ENCODE assay signal across 23 cellular contexts in genomic region chrX:103066606-103067005, GRCh38. TPM values are rescaled to one million over a fixed set of nuclear protein-coding genes. Genes with fewer than 3 reads are reported as not detected.
A peak's percentile ranks its signal among the peaks of the same experiment; 100 is the strongest.
DNase-seq lines count a peak whose midpoint lies in the region; ATAC-seq, FAIRE-seq and TF ChIP-seq lines count a peak whose summit lies in the region.
"Had no signal": no experiment of that assay in that cellular context is flagged by ENCODE, and none has a peak within 500 bp of the region (broad histone marks: within the 10 kb centered on the region; RNA-seq: fewer than 3 reads in every experiment).

No MANE protein-coding gene starts in this region.

- TF ChIP-seq RAD21 in SK-N-SH (IDR thresholded peaks at IDR 0.05; ENCODE audit: low read length), result no peak

- WGBS in SK-N-SH (ENCODE audit: low lambda C conversion rate), result 9% methylated on average over 1 of the region's 1 CpG

- POLR2A ChIA-PET in SK-N-SH (lab: Yijun Ruan, JAX), result no interaction called here
- POLR2A ChIA-PET in PC-3 (lab: Charles Lee; ENCODE audit: unreplicated experiment), result no interaction called here

- H3K9me3 ChIP-seq in SK-N-SH (no peaks in the 10 kb centered on the region), PC-3 (ENCODE audit: low read length) (no peaks in the 10 kb centered on the region)
- H3K9me3 ChIP-seq: Caco-2, MG63 had no signal

- H3K4me2 ChIP-seq in SK-N-SH (no peak overlapping the region), PC-3 (ENCODE audit: low read length) (no peak overlapping the region)

- no peak for ATAC-seq in SK-N-SH treated with all-trans-retinoic acid at 6 μM for 48 hours
- no peak for ATAC-seq in PC-3
- ATAC-seq in HG03045 (IDR thresholded peaks at IDR 0.05; ENCODE audit: unreplicated experiment), result no peak
- no peak for ATAC-seq in HG03025 (IDR thresholded peaks at IDR 0.05; ENCODE audit: low FRiP score, unreplicated experiment)

- intact Hi-C loops in PC-3 (cut with micrococcal nuclease), result no loop called here

- H2AFZ ChIP-seq in SK-N-SH (ENCODE audit: low read depth) (no peak overlapping the region), PC-3 (ENCODE audit: low read length) (no peak overlapping the region)

- H3K27ac ChIP-seq in SK-N-SH (ENCODE audit: low read depth in 2 of 2, low read length in 1 of 2) (no peak overlapping the region), PC-3 (ENCODE audit: low read length) (no peak overlapping the region)
- H3K27ac ChIP-seq: 22Rv1, HL-60 had no signal

- BruUV-seq in PC-3 (replicated peaks; lab: Mats Ljungman, UMichigan), result no TSS peak

- H3K9me2 ChIP-seq in SK-N-SH (no peaks in the 10 kb centered on the region), PC-3 (replicated peaks; ENCODE audit: low read length) (no peaks in the 10 kb centered on the region)

- H3K9ac ChIP-seq in SK-N-SH (no peak overlapping the region), PC-3 (ENCODE audit: low read length) (no peak overlapping the region)

- H4K20me1 ChIP-seq in SK-N-SH (ENCODE audit: insufficient read depth), result no peaks in the 10 kb centered on the region
- no peaks in the 10 kb centered on the region for H4K20me1 ChIP-seq in PC-3 (ENCODE audit: low read length)

- CTCF ChIA-PET in SK-N-SH (lab: Yijun Ruan, JAX) (no interaction called here), PC-3 (lab: Charles Lee) (no interaction called here)

- DNase-seq in SK-N-SH, result no peak
- DNase-seq in PC-3, result peak; percentile 45
- DNase-seq in retinal pigment epithelial cell (ENCODE audit: low read depth), result peak; percentile 22
- DNase-seq in AG08395 (ENCODE audit: low spot score), result no peak
- DNase-seq: Caco-2, DMS53, KG1, MG63, NCI-H1105, NCI-H187, NCI-H510A, NCI-H82, SIG-M5 had no signal

- H3K4me3 ChIP-seq in SK-N-SH (ENCODE audit: low read depth in 2 of 2, low read length in 1 of 2) (no peak overlapping the region), PC-3 (ENCODE audit: low read length) (no peak overlapping the region), retinal pigment epithelial cell (ENCODE audit: low read length) (no peak overlapping the region)
- H3K4me3 ChIP-seq: MG63 had no signal

- no peaks in the 10 kb centered on the region for H3K79me2 ChIP-seq in SK-N-SH (ENCODE audit: insufficient read depth)
- H3K79me2 ChIP-seq in PC-3 (ENCODE audit: low read length), result no peaks in the 10 kb centered on the region

- FAIRE-seq in colon (lab: Jason Lieb, UNC), result peak; percentile 28
- FAIRE-seq: G401.6, GM12891, RCC 7860 had no signal

- no peaks in the 10 kb centered on the region for H3K36me3 ChIP-seq in SK-N-SH (replicated peaks in 1 of 2; ENCODE audit: control insufficient read depth in 1 of 2, insufficient read depth in 2 of 2, low read length in 1 of 2)
- no peaks in the 10 kb centered on the region for H3K36me3 ChIP-seq in PC-3 (ENCODE audit: low read depth, low read length)
- H3K36me3 ChIP-seq: MG63 had no signal

- peaks cover 0 to 3% of the 10 kb centered on the region in 2 experiments; a peak in 1 of 4 replicates for H3K4me1 ChIP-seq in SK-N-SH (ENCODE audit: control insufficient read depth in 1 of 2, insufficient read depth in 2 of 2, low read depth in 1 of 2, low read length in 1 of 2)
- H3K4me1 ChIP-seq in PC-3 (ENCODE audit: insufficient read depth, low read length), result no peaks in the 10 kb centered on the region
- H3K4me1 ChIP-seq: Caco-2 had no signal

- TF ChIP-seq EP300 in SK-N-SH (IDR thresholded peaks at IDR 0.05; ENCODE audit: borderline replicate concordance in 1 of 2, low read depth in 1 of 2, low read length in 1 of 2), result no peak

- no peak for TF ChIP-seq CTCF in SK-N-SH (IDR thresholded peaks at IDR 0.05)
- TF ChIP-seq CTCF in PC-3 (conservative IDR thresholded peaks at IDR 0.05; ENCODE audit: low read depth, low read length), result no peak
- TF ChIP-seq CTCF in retinal pigment epithelial cell (conservative IDR thresholded peaks at IDR 0.05; ENCODE audit: low read depth, low read length), result no peak

- H3F3A ChIP-seq in SK-N-SH (replicated peaks; ENCODE audit: insufficient read depth) (no peaks in the 10 kb centered on the region), PC-3 (ENCODE audit: low read length, unreplicated experiment) (no peaks in the 10 kb centered on the region)

- no peaks in the 10 kb centered on the region; the same call in 1 of the 2 replicates for H3K27me3 ChIP-seq in SK-N-SH (ENCODE audit: insufficient read depth)
- no peaks in the 10 kb centered on the region for H3K27me3 ChIP-seq in PC-3 (ENCODE audit: low read length)
- H3K27me3 ChIP-seq: MG63 had no signal

TF ChIP-seq in SK-N-SH, 30 proteins besides CTCF, POLR2A, EP300 and RAD21:
- no peak for TF ChIP-seq SIN3A (IDR thresholded peaks at IDR 0.05; ENCODE audit: borderline replicate concordance, low read depth, low read length)
- no peak for TF ChIP-seq GABPA (IDR thresholded peaks at IDR 0.05; ENCODE audit: low read depth)
- TF ChIP-seq TEAD4 (IDR thresholded peaks at IDR 0.05; ENCODE audit: borderline replicate concordance, insufficient read depth), result no peak
- peak; percentile 13; the same call in 1 of the 2 replicates for TF ChIP-seq FOSL2 (IDR thresholded peaks at IDR 0.05; ENCODE audit: borderline replicate concordance, low read depth)
- TF ChIP-seq NFIC (IDR thresholded peaks at IDR 0.05; ENCODE audit: borderline replicate concordance), result peak; percentile 21; the same call in 1 of the 2 replicates

TF ChIP-seq in SK-N-SH treated with all-trans-retinoic acid at 6 μM for 48 hours, 23 proteins besides CTCF, POLR2A, EP300 and RAD21:
- TF ChIP-seq TOX (CRISPR knock-in tag; IDR thresholded peaks at IDR 0.05; ENCODE audit: borderline replicate concordance) (no peak), ESRRG (CRISPR knock-in tag; IDR thresholded peaks at IDR 0.05) (no peak)
- TF ChIP-seq, protein P1, sequence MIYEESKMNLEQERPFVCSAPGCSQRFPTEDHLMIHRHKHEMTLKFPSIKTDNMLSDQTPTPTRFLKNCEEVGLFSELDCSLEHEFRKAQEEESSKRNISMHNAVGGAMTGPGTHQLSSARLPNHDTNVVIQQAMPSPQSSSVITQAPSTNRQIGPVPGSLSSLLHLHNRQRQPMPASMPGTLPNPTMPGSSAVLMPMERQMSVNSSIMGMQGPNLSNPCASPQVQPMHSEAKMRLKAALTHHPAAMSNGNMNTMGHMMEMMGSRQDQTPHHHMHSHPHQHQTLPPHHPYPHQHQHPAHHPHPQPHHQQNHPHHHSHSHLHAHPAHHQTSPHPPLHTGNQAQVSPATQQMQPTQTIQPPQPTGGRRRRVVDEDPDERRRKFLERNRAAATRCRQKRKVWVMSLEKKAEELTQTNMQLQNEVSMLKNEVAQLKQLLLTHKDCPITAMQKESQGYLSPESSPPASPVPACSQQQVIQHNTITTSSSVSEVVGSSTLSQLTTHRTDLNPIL (CRISPR knock-in tag; IDR thresholded peaks at IDR 0.05; ENCODE audit: low read depth), result no peak
TF ChIP-seq in SK-N-SH treated with all-trans-retinoic acid at 6 μM for 48 hours: peak in this region for 0.

RNA-seq across cellular contexts. Expression of gene BEX1, which starts 2.6 kb away (rescaled TPM):
- 170 and 206 TPM in 2 replicates for polyA plus RNA-seq in SK-N-SH (2012; rRNA removed)
- polyA plus RNA-seq in SK-N-SH (2012; cell fraction: cytosol; rRNA removed), result 228 and 312 TPM in 2 replicates
- polyA plus RNA-seq in SK-N-SH (2012; cell fraction: nucleus; rRNA removed), result 64.7 and 65.1 TPM in 2 replicates
- total RNA-seq in PC-3 (2014; rRNA removed), result 4.0 and 4.5 TPM in 2 replicates
- total RNA-seq: Caco-2 had no signal

RNA-seq across cellular contexts. Expression of gene NXF3, which starts 26.3 kb away (rescaled TPM):
- 0.16 and 0.20 TPM in 2 replicates for polyA plus RNA-seq in SK-N-SH (2012; rRNA removed)
- 0.05 and 0.09 TPM in 2 replicates for polyA plus RNA-seq in SK-N-SH (2012; cell fraction: cytosol; rRNA removed)
- 0.81 and 1.1 TPM in 2 replicates for polyA plus RNA-seq in SK-N-SH (2012; cell fraction: nucleus; rRNA removed)
- total RNA-seq in PC-3 (2014; rRNA removed), result 0.15 and 1.2 TPM in 2 replicates
- polyA plus RNA-seq: CD14-positive monocyte had no signal

Comparison
In these comparisons a context has a peak if more than half of its experiments do, and no peak if none do; other contexts are left out.
1. DNase-seq: peak in PC-3 (single experiment) and retinal pigment epithelial cell (single experiment); none in SK-N-SH (single experiment) and AG08395 (single experiment).